9 cellular contexts compared by ENCODE assay signal in genomic region chr19:16383584-16384161, GRCh38. TPM values are rescaled to one million over a fixed set of nuclear protein-coding genes. Genes with fewer than 3 reads are reported as not detected.
DNase-seq lines count a peak whose midpoint lies in the region; ATAC-seq, FAIRE-seq and TF ChIP-seq lines count a peak whose summit lies in the region.
"Had no signal": no experiment of that assay in that cellular context is flagged by ENCODE, and none has a peak within 500 bp of the region (broad histone marks: within the 10 kb centered on the region; RNA-seq: fewer than 3 reads in every experiment).

No MANE protein-coding gene starts in this region.

- FAIRE-seq in K562 (lab: Jason Lieb, UNC): no peak

- in situ Hi-C loops in K562 (cut with MboI): loop anchor here (5.0 to 25.0 kb wide), 3 partner anchors 136 to 771 kb away; partner anchors contain the start of gene CYP4F8

- no peak for DNase-seq in activated naive CD4-positive, alpha-beta T cell treated with anti-CD3 and anti-CD28 coated beads, Interleukin-2, amount 50 U/mL, for 72 hours (ENCODE audit: low spot score in 2 of 2)
- DNase-seq in activated naive CD4-positive, alpha-beta T cell treated with anti-CD3 and anti-CD28 coated beads, Interleukin-2, amount 50 U/mL, for 16 hours: no peak
- no peak for DNase-seq in K562 (ENCODE audit: extremely low read depth in 1 of 4, low spot score in 3 of 4)
- no peak for DNase-seq in upper lobe of right lung
- DNase-seq in SW 1271 (lab: John Stamatoyannopoulos, UW): no peak
- DNase-seq in BE2C: no peak

- no peak for TF ChIP-seq EP300 in K562 (IDR thresholded peaks at IDR 0.05; ENCODE audit: low read length)

- peak; percentile 17 to 23 for ATAC-seq in activated naive CD4-positive, alpha-beta T cell treated with anti-CD3 and anti-CD28 coated beads, Interleukin-2, amount 50 U/mL, for 72 hours
- peak; percentile 23; the same call in 2 of the 3 replicates for ATAC-seq in K562
- no peak for ATAC-seq in upper lobe of right lung
- no peak for ATAC-seq in HG02884 (IDR thresholded peaks at IDR 0.05; ENCODE audit: unreplicated experiment)

- H4K20me1 ChIP-seq in K562 (replicated peaks; ENCODE audit: control insufficient read depth, insufficient read depth, low read length): no peaks in the 10 kb centered on the region

- no peak overlapping the region for H3K4me2 ChIP-seq in K562 (ENCODE audit: insufficient read depth, low read length)

- no peaks in the 10 kb centered on the region for H3K9me1 ChIP-seq in K562 (ENCODE audit: control insufficient read depth, insufficient read depth, low read length)

- CTCF ChIA-PET in K562 (lab: Yijun Ruan, JAX; ENCODE audit: low intra/inter-chr PET ratio): interaction anchor here (0.6 to 5.3 kb wide), 3 partner anchors 133 to 201 kb away, joined by 3 to 60 read pairs (median 3); no protein-coding TSS in a partner anchor

- no peak for TF ChIP-seq POLR2A in K562 (conservative IDR thresholded peaks at IDR 0.05)

- no peak overlapping the region for H3K27ac Mint-ChIP-seq in activated naive CD4-positive, alpha-beta T cell treated with anti-CD3 and anti-CD28 coated beads, Interleukin-2, amount 50 U/mL, for 72 hours

- no peaks in the 10 kb centered on the region for H3K27me3 ChIP-seq in K562 (ENCODE audit: control insufficient read depth in 2 of 2, insufficient read depth in 2 of 2, low read length in 2 of 2)
- H3K27me3 ChIP-seq in muscle layer of duodenum (ENCODE audit: low read depth, low read length): no peaks in the 10 kb centered on the region
- H3K27me3 ChIP-seq in upper lobe of right lung: no peaks in the 10 kb centered on the region
- H3K27me3 ChIP-seq in BE2C: no peaks in the 10 kb centered on the region

- WGBS in K562 (ENCODE audit: insufficient coverage, low coverage, missing lambda C conversion rate): 87% methylated on average over 21 of the region's 21 CpGs

- TF ChIP-seq RAD21 in K562 (CRISPR knock-in tag; conservative IDR thresholded peaks at IDR 0.05 in 1 of 2, IDR thresholded peaks at IDR 0.05 in 1 of 2): no peak

- H3K9ac ChIP-seq in K562 (ENCODE audit: insufficient read depth in 1 of 2, low read depth in 2 of 2, low read length in 2 of 2): no peak overlapping the region

- no peaks in the 10 kb centered on the region for H3K79me2 ChIP-seq in K562 (ENCODE audit: control insufficient read depth, insufficient read depth, low read length)

- POLR2A ChIA-PET in K562 (lab: Yijun Ruan, JAX): no interaction called here

- H3K27ac ChIP-seq in K562 (ENCODE audit: extremely low read depth, low read depth, low read length) (no peak overlapping the region), muscle layer of duodenum (ENCODE audit: low read length) (peak overlapping the region; percentile 83), upper lobe of right lung (peak overlapping the region; percentile 80)

- H3K9me3 Mint-ChIP-seq in activated naive CD4-positive, alpha-beta T cell treated with anti-CD3 and anti-CD28 coated beads, Interleukin-2, amount 50 U/mL, for 72 hours: peaks cover 0 to under 1% of the 10 kb centered on the region in 2 donors
- H3K9me3 Mint-ChIP-seq: neural crest cell had no signal

- H3K9me3 ChIP-seq in K562 (replicated peaks; ENCODE audit: control insufficient read depth, insufficient read depth, low read depth, low read length) (no peaks in the 10 kb centered on the region), muscle layer of duodenum (ENCODE audit: control insufficient read depth in 1 of 2, low read length in 2 of 2) (no peaks in the 10 kb centered on the region), upper lobe of right lung (no peaks in the 10 kb centered on the region), BE2C (0 out of 2 replicates have a peak, but pooled peaks cover 2% of the 10 kb centered on the region)

- H3K36me3 Mint-ChIP-seq in activated naive CD4-positive, alpha-beta T cell treated with anti-CD3 and anti-CD28 coated beads, Interleukin-2, amount 50 U/mL, for 72 hours: peaks cover 21 to 25% of the 10 kb centered on the region in 2 donors

- no peak overlapping the region for H3K4me3 ChIP-seq in K562
- H3K4me3 ChIP-seq in muscle layer of duodenum (ENCODE audit: low read depth in 1 of 2, low read length in 2 of 2): no peak overlapping the region
- no peak overlapping the region for H3K4me3 ChIP-seq in upper lobe of right lung
- H3K4me3 ChIP-seq in BE2C (ENCODE audit: low read depth, low read length): no peak overlapping the region

- intact Hi-C loops in K562 (cut with micrococcal nuclease): loop anchor here (1.0 kb wide), 1 partner anchor 135 kb away; no protein-coding TSS in a partner anchor
- intact Hi-C loops in upper lobe of right lung (cut with DNase I): loop anchor here (2.0 kb wide), 1 partner anchor 135 kb away; no protein-coding TSS in a partner anchor

- peaks cover 0 to 7% of the 10 kb centered on the region in 2 experiments; a peak in 1 of 5 replicates for H3K4me1 ChIP-seq in K562 (replicated peaks in 1 of 2; ENCODE audit: control insufficient read depth in 2 of 2, insufficient read depth in 2 of 2, low read length in 2 of 2)
- peaks cover 7 to 11% of the 10 kb centered on the region in 2 donors for H3K4me1 ChIP-seq in muscle layer of duodenum (ENCODE audit: control insufficient read depth in 1 of 2, insufficient read depth in 2 of 2, low read length in 2 of 2)
- peaks cover 22% of the 10 kb centered on the region for H3K4me1 ChIP-seq in upper lobe of right lung
- no peaks in the 10 kb centered on the region for H3K4me1 ChIP-seq in BE2C

- BruUV-seq in K562 (replicated peaks; lab: Mats Ljungman, UMichigan): no TSS peak

- TF ChIP-seq CTCF in K562 (IDR thresholded peaks at IDR 0.05 in 2 of 3, conservative IDR thresholded peaks at IDR 0.05 in 1 of 3; ENCODE audit: insufficient read depth in 2 of 3, low read depth in 1 of 3, low read length in 3 of 3) (peak in 1 of 3 experiments; percentile 9; a peak in 1 of 6 replicates), upper lobe of right lung (IDR thresholded peaks at IDR 0.05) (no peak), BE2C (IDR thresholded peaks at IDR 0.05; ENCODE audit: low read depth, low read length) (no peak)

- H3K36me3 ChIP-seq in K562 (ENCODE audit: control insufficient read depth, insufficient read depth, low read length) (peaks cover 43% of the 10 kb centered on the region; the same call in 1 of the 3 replicates), muscle layer of duodenum (ENCODE audit: control insufficient read depth in 1 of 2, insufficient read depth in 2 of 2, low read length in 2 of 2) (peaks cover 17 to 22% of the 10 kb centered on the region in 2 donors), upper lobe of right lung (peaks cover 27% of the 10 kb centered on the region), BE2C (peaks cover 46% of the 10 kb centered on the region)

- H2AFZ ChIP-seq in K562 (ENCODE audit: low read depth, low read length): no peak overlapping the region

TF ChIP-seq in K562, 482 proteins besides CTCF, POLR2A, EP300 and RAD21:
- TF ChIP-seq POLR2G (IDR thresholded peaks at IDR 0.05; ENCODE audit: low read depth, low read length) (0 out of 2 replicates have a peak, but pooled peaks have one; percentile 32), ZKSCAN3 (CRISPR knock-in tag; IDR thresholded peaks at IDR 0.05) (no peak), CHD2 (IDR thresholded peaks at IDR 0.05; ENCODE audit: low read depth, low read length) (no peak), ELF4 (CRISPR knock-in tag; IDR thresholded peaks at IDR 0.05) (no peak)

RNA-seq across cellular contexts. Expression of gene KLF2, which starts 59.0 kb away (rescaled TPM):
- total RNA-seq in activated naive CD4-positive, alpha-beta T cell treated with anti-CD3 and anti-CD28 coated beads, Interleukin-2, amount 50 U/mL, for 72 hours: under 1 TPM; 0.56 to 0.57 TPM
- total RNA-seq in K562 (2011; cell fraction: chromatin; rRNA removed; ENCODE audit: low replicate concordance): not detected in 2 replicates
- total RNA-seq in K562 (2011; cell fraction: nucleolus; rRNA removed): 0.17 and 0.26 TPM in 2 replicates
- total RNA-seq in K562 (2011; cell fraction: nucleoplasm; rRNA removed): not detected in 2 replicates
- total RNA-seq in K562 (2014; rRNA removed) (0.20 TPM in 1 of 2 replicates, not detected in the other), K562 (2014; rRNA removed; fragmentation: Illumina TruSeq; extraction: Trizol) (0.07 TPM in 1 of 2 replicates, not detected in the other), K562 (2015; rRNA removed; fragmentation: Illumina TruSeq; extraction: Trizol) (not detected in 2 replicates), K562 (2021) (0.71 and 1.3 TPM in 2 replicates), upper lobe of right lung (198 TPM)
- polyA plus RNA-seq in K562 (2011; rRNA removed) (not detected in 2 replicates), K562 (2014; fragmentation: Illumina TruSeq; extraction: Trizol) (not detected in 2 replicates), K562 (2014; fragmentation: Nextera tagmentation; extraction: Ambion mirVana) (not detected), K562 (2014; rRNA removed) (0.19 TPM in 1 of 2 replicates, not detected in the other)
- 0.04 and 0.22 TPM in 2 replicates for polyA plus RNA-seq in K562 (2011; cell fraction: cytosol; rRNA removed)
- polyA plus RNA-seq in K562 (2011; cell fraction: nucleus; rRNA removed): 0.17 and 0.40 TPM in 2 replicates
- 0.22 and 1.9 TPM in 2 replicates for polyA plus RNA-seq in K562 (2012)
- not detected in 2 replicates for polyA minus RNA-seq in K562 (2011; rRNA and poly(A)+ RNA removed)
- not detected in 2 replicates for polyA minus RNA-seq in K562 (2011; cell fraction: cytosol; rRNA and poly(A)+ RNA removed)
- not detected in 2 replicates for polyA minus RNA-seq in K562 (2011; cell fraction: nucleus; rRNA and poly(A)+ RNA removed)
- 11.1 TPM for polyA plus RNA-seq in BE2C (2012; ENCODE audit: insufficient read depth, insufficient read length, low read depth)

Comparison
In these comparisons a context has a peak if more than half of its experiments do, and no peak if none do; other contexts are left out.
1. ATAC-seq: peak in activated naive CD4-positive, alpha-beta T cell treated with anti-CD3 and anti-CD28 coated beads, Interleukin-2, amount 50 U/mL, for 72 hours (2 of 2) and K562 (single experiment); none in upper lobe of right lung (single experiment) and HG02884 (single experiment).
2. RNA of gene KLF2, which starts 59.0 kb away (total RNA-seq): 198 TPM in upper lobe of right lung (single experiment); 0.56 to 0.57 TPM in activated naive CD4-positive, alpha-beta T cell treated with anti-CD3 and anti-CD28 coated beads, Interleukin-2, amount 50 U/mL, for 72 hours and 0.07 to 1.3 TPM in K562; every median in the first group is over 10 times any median in the second.